ENCODE assay signal across 10 cellular contexts in the genomic region with DNA sequence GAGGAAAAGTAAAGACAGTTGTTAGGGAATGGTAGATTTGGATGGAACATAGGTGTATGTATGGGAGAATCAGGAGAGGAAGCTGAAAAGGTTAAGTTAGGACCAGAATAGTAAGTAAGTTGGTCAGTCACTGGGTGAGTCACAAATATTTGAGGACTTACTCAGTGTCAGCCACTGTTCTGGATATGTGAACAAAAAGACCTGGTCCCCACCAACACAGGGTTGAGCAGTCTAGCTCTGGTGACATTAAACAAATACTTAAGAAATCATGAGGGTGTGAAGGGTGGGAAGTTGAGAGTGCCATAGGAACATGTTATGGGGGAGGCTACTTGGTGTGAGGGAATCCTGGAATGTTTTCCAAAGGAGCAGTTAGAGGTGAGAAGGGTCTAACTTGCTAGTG.
A peak's percentile ranks its signal among the peaks of the same experiment; 100 is the strongest.
DNase-seq lines count a peak whose midpoint lies in the region; ATAC-seq, FAIRE-seq and TF ChIP-seq lines count a peak whose summit lies in the region.
"Had no signal": no experiment of that assay in that cellular context is flagged by ENCODE, and none has a peak within 500 bp of the region (broad histone marks: within the 10 kb centered on the region; RNA-seq: fewer than 3 reads in every experiment).

No MANE protein-coding gene starts in this region.

- no peaks in the 10 kb centered on the region for H3K36me3 Mint-ChIP-seq in WTC11

- H3K27ac ChIP-seq in Panc1 (ENCODE audit: low read length) = no peak overlapping the region
- no peak overlapping the region for H3K27ac ChIP-seq in fibroblast of lung (ENCODE audit: insufficient read depth, low read length)
- H3K27ac ChIP-seq in uterus = no peak overlapping the region

- H3K36me3 ChIP-seq in Panc1 (ENCODE audit: control insufficient read depth, insufficient read depth, low read length) (no peaks in the 10 kb centered on the region), fibroblast of lung (ENCODE audit: control insufficient read depth, insufficient read depth, low read length) (no peaks in the 10 kb centered on the region), uterus (no peaks in the 10 kb centered on the region)

- peaks cover 21% of the 10 kb centered on the region for H3K4me1 Mint-ChIP-seq in WTC11

- H4K20me1 ChIP-seq in fibroblast of lung (ENCODE audit: control insufficient read depth, extremely low read depth, insufficient read depth, low read length) = no peaks in the 10 kb centered on the region

- H3K4me3 Mint-ChIP-seq in WTC11 = no peak overlapping the region

- H3K9me3 ChIP-seq in Panc1 (ENCODE audit: control insufficient read depth, insufficient read depth, low read depth, low read length) (no peaks in the 10 kb centered on the region), fibroblast of lung (ENCODE audit: control insufficient read depth, insufficient read depth, low read depth, low read length) (no peaks in the 10 kb centered on the region), uterus (no peaks in the 10 kb centered on the region)

- H3K27me3 ChIP-seq in Panc1 (ENCODE audit: control insufficient read depth, insufficient read depth, low read length) (no peaks in the 10 kb centered on the region), fibroblast of lung (ENCODE audit: control insufficient read depth, insufficient read depth, low read length) (no peaks in the 10 kb centered on the region), uterus (no peaks in the 10 kb centered on the region)

- BruUV-seq in Panc1 (replicated peaks; lab: Mats Ljungman, UMichigan) = no TSS peak

- H3K9me3 Mint-ChIP-seq in WTC11 = no peaks in the 10 kb centered on the region; the same call in 1 of the 2 replicates

- no peak for TF ChIP-seq POLR2A in uterus (IDR thresholded peaks at IDR 0.05)

- ATAC-seq in Panc1 = peak; percentile 87
- ATAC-seq in stimulated activated naive CD8-positive, alpha-beta T cell treated with anti-CD3 and anti-CD28 coated beads, Interleukin-15, Interleukin-2, amounts not matched to agents 100 U/mL and 50 U/mL, for 24 hours = peak; percentile 66
- no peak for ATAC-seq in WTC11

- H3K27ac Mint-ChIP-seq in WTC11 = no peak overlapping the region

- DNase-seq in GM19239 (ENCODE audit: insufficient read length, low spot score) (no peak), Panc1 (ENCODE audit: low read depth, low spot score) (peak; percentile 46), fibroblast of lung (ENCODE audit: low read depth in 2 of 2) (peak; percentile 31 to 82), SKM-1 treated with dmso at 0.1 percent for 144 hours (lab: John Stamatoyannopoulos, UW; ENCODE audit: unreplicated experiment) (no peak), superior temporal gyrus (ENCODE audit: extremely low spot score) (no peak), WTC11 (ENCODE audit: low spot score) (no peak), uterus (no peak)
- no peak for DNase-seq in stimulated activated naive CD8-positive, alpha-beta T cell treated with anti-CD3 and anti-CD28 coated beads, Interleukin-15, Interleukin-2, amounts not matched to agents 100 U/mL and 50 U/mL, for 24 hours
- DNase-seq: central memory CD4-positive, alpha-beta T cell; NCI-H2029 treated with DMSO at 0.1 percent for 48 hours had no signal

- FAIRE-seq in GM19239 (lab: Jason Lieb, UNC) = peak; percentile 91

- no peak overlapping the region for H3K9ac ChIP-seq in fibroblast of lung (ENCODE audit: insufficient read depth, low read length)

- TF ChIP-seq CTCF in Panc1 (IDR thresholded peaks at IDR 0.05) (no peak), fibroblast of lung (conservative IDR thresholded peaks at IDR 0.05 in 1 of 2, IDR thresholded peaks at IDR 0.05 in 1 of 2; ENCODE audit: low read depth in 1 of 2, low read length in 2 of 2) (no peak), WTC11 (IDR thresholded peaks at IDR 0.05) (no peak), uterus (IDR thresholded peaks at IDR 0.05) (no peak)

- intact Hi-C loops in Panc1 (cut with micrococcal nuclease; ENCODE audit: unreplicated experiment) = no loop called here
- intact Hi-C loops in uterus (cut with DNase I; ENCODE audit: low total_unique reads) = no loop called here

- H3K27me3 Mint-ChIP-seq in WTC11 (ENCODE audit: low read depth) = no peaks in the 10 kb centered on the region

- H3K4me1 ChIP-seq in Panc1 (ENCODE audit: control insufficient read depth, insufficient read depth, low read length) (no peaks in the 10 kb centered on the region), fibroblast of lung (ENCODE audit: control insufficient read depth, extremely low read depth, insufficient read depth, low read length) (peaks cover 5% of the 10 kb centered on the region), uterus (no peaks in the 10 kb centered on the region)

- CTCF ChIA-PET in Panc1 (lab: Charles Lee) = no interaction called here
- CTCF ChIA-PET in WTC11 (lab: Charles Lee) = no interaction called here

- no peak overlapping the region for H3K4me2 ChIP-seq in fibroblast of lung (ENCODE audit: extremely low read depth, insufficient read depth, low read length)

- H3K79me2 ChIP-seq in fibroblast of lung (ENCODE audit: control insufficient read depth, insufficient read depth, low read length) = no peaks in the 10 kb centered on the region

- in situ Hi-C loops in Panc1 (cut with HindIII; ENCODE audit: low pct_unique_long_range_greater_than_20kb, low sequenced_read_pairs) = no loop called here

- POLR2A ChIA-PET in Panc1 (lab: Charles Lee) (no interaction called here), WTC11 (lab: Charles Lee) (no interaction called here)

- no peak overlapping the region for H3K4me3 ChIP-seq in Panc1 (ENCODE audit: low read depth in 2 of 2, low read length in 2 of 2)
- H3K4me3 ChIP-seq in fibroblast of lung (replicated peaks in 1 of 4; ENCODE audit: control extremely low read depth in 1 of 4, insufficient read depth in 1 of 4, low read depth in 3 of 4, low read length in 4 of 4) = no peak overlapping the region
- no peak overlapping the region for H3K4me3 ChIP-seq in uterus

- H2AFZ ChIP-seq in fibroblast of lung (ENCODE audit: low read length) = no peak overlapping the region

TF ChIP-seq in WTC11, 78 proteins besides CTCF, POLR2A, EP300 and RAD21:
- TF ChIP-seq GRHL2 (CRISPR knock-in tag; IDR thresholded peaks at IDR 0.05; ENCODE audit: insufficient replicate concordance, severe bottlenecking) (no peak), ZBTB43 (CRISPR knock-in tag; IDR thresholded peaks at IDR 0.05) (no peak), PRDM15 (CRISPR knock-in tag; IDR thresholded peaks at IDR 0.05) (no peak), USF1 (CRISPR knock-in tag; IDR thresholded peaks at IDR 0.05) (no peak), OVOL2 (CRISPR knock-in tag; IDR thresholded peaks at IDR 0.05; ENCODE audit: borderline replicate concordance) (no peak), ESRRA (CRISPR knock-in tag; IDR thresholded peaks at IDR 0.05; ENCODE audit: borderline replicate concordance) (no peak)

Comparison
In these comparisons a context has a peak if more than half of its experiments do, and no peak if none do; other contexts are left out.
1. DNase-seq: peak in Panc1 (single experiment) and fibroblast of lung (2 of 2); none in GM19239 (single experiment), stimulated activated naive CD8-positive, alpha-beta T cell treated with anti-CD3 and anti-CD28 coated beads, Interleukin-15, Interleukin-2, amounts not matched to agents 100 U/mL and 50 U/mL, for 24 hours (single experiment), SKM-1 treated with dmso at 0.1 percent for 144 hours (single experiment), superior temporal gyrus (single experiment), WTC11 (single experiment) and uterus (0 of 2).